7 cellular contexts compared by ENCODE assay signal in genomic region chr3:70757658-70758057, GRCh38.
"Had no signal": no experiment of that assay in that cellular context is flagged by ENCODE, and none has a peak within 500 bp of the region (broad histone marks: within the 10 kb centered on the region; RNA-seq: fewer than 3 reads in every experiment).

No MANE protein-coding gene starts in this region.

- H3K27ac Mint-ChIP-seq: H9, IgD-negative memory B cell had no signal

- H3K9me3 Mint-ChIP-seq: IgD-negative memory B cell had no signal

- DNase-seq: GM23248, GOT3, H9, HCEC 1CT had no signal

- H3K4me3 ChIP-seq: GM23248 had no signal

- H3K27ac ChIP-seq: GM23248, HL-60 had no signal

- H3K36me3 Mint-ChIP-seq: IgD-negative memory B cell had no signal

- H3K4me3 Mint-ChIP-seq: H9, IgD-negative memory B cell had no signal

- ATAC-seq: HepG2 had no signal

- H3K4me1 Mint-ChIP-seq: H9, IgD-negative memory B cell had no signal
